10 cellular contexts compared by ENCODE assay signal in genomic region chr11:123082977-123083376, GRCh38. TPM values are rescaled to one million over a fixed set of nuclear protein-coding genes. Genes with fewer than 3 reads are reported as not detected.
DNase-seq lines count a peak whose midpoint lies in the region; ATAC-seq, FAIRE-seq and TF ChIP-seq lines count a peak whose summit lies in the region.
"Had no signal": no experiment of that assay in that cellular context is flagged by ENCODE, and none has a peak within 500 bp of the region (broad histone marks: within the 10 kb centered on the region; RNA-seq: fewer than 3 reads in every experiment).

No MANE protein-coding gene starts in this region.

- peaks cover 6 to 9% of the 10 kb centered on the region in 2 donors for H3K36me3 Mint-ChIP-seq in activated T-cell treated with anti-CD3 and anti-CD28 coated beads, Interleukin-2, amount 50 U/mL, for 72 hours (ENCODE audit: insufficient read depth in 2 of 2)
- peaks cover 4% of the 10 kb centered on the region for H3K36me3 Mint-ChIP-seq in activated T-helper 1 cell treated with anti-CD3 and anti-CD28 coated beads, Interleukin-12 subunit alpha, Interleukin-12 subunit beta, Interleukin-2, Interleukin-4 antibody, amounts not matched to agents 30 ng/mL and 10 ng/mL and 1 ng/mL, durations not matched to agents 14 hours and 24 hours and 36 hours (ENCODE audit: low read depth)
- no peaks in the 10 kb centered on the region for H3K36me3 Mint-ChIP-seq in stimulated activated effector memory CD8-positive, alpha-beta T cell treated with anti-CD3 and anti-CD28 coated beads, Interleukin-12 subunit alpha, Interleukin-12 subunit beta, amount 100 ng/mL, for 72 hours

- no peaks in the 10 kb centered on the region for H3K27me3 Mint-ChIP-seq in activated T-cell treated with anti-CD3 and anti-CD28 coated beads, Interleukin-2, amount 50 U/mL, for 72 hours (ENCODE audit: low read depth)
- no peaks in the 10 kb centered on the region for H3K27me3 Mint-ChIP-seq in activated T-helper 1 cell treated with anti-CD3 and anti-CD28 coated beads, Interleukin-12 subunit alpha, Interleukin-12 subunit beta, Interleukin-2, Interleukin-4 antibody, amounts not matched to agents 30 ng/mL and 10 ng/mL and 1 ng/mL, durations not matched to agents 14 hours and 24 hours and 36 hours (ENCODE audit: insufficient read depth)

- no peaks in the 10 kb centered on the region for H3K9me3 ChIP-seq in kidney (ENCODE audit: control insufficient read depth in 1 of 2, low read length in 2 of 2)

- no peak for ATAC-seq in activated T-cell treated with anti-CD3 and anti-CD28 coated beads, Interleukin-2, amount 50 U/mL, for 72 hours (replicated peaks in 1 of 2)
- ATAC-seq in left lobe of liver (peak; percentile 13), HG03354 (IDR thresholded peaks at IDR 0.05; ENCODE audit: poor library complexity, severe bottlenecking, unreplicated experiment) (no peak)
- no peak for ATAC-seq in stimulated activated effector memory CD8-positive, alpha-beta T cell treated with anti-CD3 and anti-CD28 coated beads, Interleukin-12 subunit alpha, Interleukin-12 subunit beta, amount 100 ng/mL, for 72 hours

- H3K27ac Mint-ChIP-seq in activated T-cell treated with anti-CD3 and anti-CD28 coated beads, Interleukin-2, amount 50 U/mL, for 72 hours: peak overlapping the region; percentile 95
- H3K27ac Mint-ChIP-seq in activated T-helper 1 cell treated with anti-CD3 and anti-CD28 coated beads, Interleukin-12 subunit alpha, Interleukin-12 subunit beta, Interleukin-2, Interleukin-4 antibody, amounts not matched to agents 30 ng/mL and 10 ng/mL and 1 ng/mL, durations not matched to agents 14 hours and 24 hours and 36 hours: peak overlapping the region; percentile 79
- peak overlapping the region; percentile 89 for H3K27ac Mint-ChIP-seq in stimulated activated effector memory CD8-positive, alpha-beta T cell treated with anti-CD3 and anti-CD28 coated beads, Interleukin-12 subunit alpha, Interleukin-12 subunit beta, amount 100 ng/mL, for 72 hours

- peaks cover 0 to 5% of the 10 kb centered on the region in 2 donors for H3K4me1 ChIP-seq in kidney (ENCODE audit: control insufficient read depth in 1 of 2, insufficient read depth in 1 of 2, low read depth in 1 of 2, low read length in 2 of 2)

- FAIRE-seq in kidney (lab: Jason Lieb, UNC): no peak

- no peaks in the 10 kb centered on the region for H3K36me3 ChIP-seq in kidney (ENCODE audit: control insufficient read depth in 1 of 2, insufficient read depth in 2 of 2, low read length in 2 of 2)

- peak overlapping the region in 1 of 2 donors; percentile 13 for H3K27ac ChIP-seq in kidney (ENCODE audit: low read depth in 2 of 2, low read length in 2 of 2)

- intact Hi-C loops in activated T-helper 1 cell treated with anti-CD3 and anti-CD28 coated beads, Interleukin-12 subunit alpha, Interleukin-12 subunit beta, Interleukin-2, Interleukin-4 antibody, amounts not matched to agents 30 ng/mL and 10 ng/mL and 1 ng/mL, durations not matched to agents 14 hours and 24 hours and 36 hours (cut with micrococcal nuclease): loop anchor here (1.0 to 2.0 kb wide), 3 partner anchors 13 to 300 kb away; no protein-coding TSS in a partner anchor
- intact Hi-C loops in kidney (cut with DNase I): no loop called here

- H3K4me3 ChIP-seq in kidney (ENCODE audit: low read length in 2 of 2): no peak overlapping the region
- H3K4me3 ChIP-seq: coronary artery had no signal

- no peaks in the 10 kb centered on the region for H3K9me3 Mint-ChIP-seq in activated T-cell treated with anti-CD3 and anti-CD28 coated beads, Interleukin-2, amount 50 U/mL, for 72 hours
- peaks cover 2% of the 10 kb centered on the region for H3K9me3 Mint-ChIP-seq in activated T-helper 1 cell treated with anti-CD3 and anti-CD28 coated beads, Interleukin-12 subunit alpha, Interleukin-12 subunit beta, Interleukin-2, Interleukin-4 antibody, amounts not matched to agents 30 ng/mL and 10 ng/mL and 1 ng/mL, durations not matched to agents 14 hours and 24 hours and 36 hours
- no peaks in the 10 kb centered on the region for H3K9me3 Mint-ChIP-seq in stimulated activated effector memory CD8-positive, alpha-beta T cell treated with anti-CD3 and anti-CD28 coated beads, Interleukin-12 subunit alpha, Interleukin-12 subunit beta, amount 100 ng/mL, for 72 hours

- peak overlapping the region; percentile 72 to 90 for H3K4me3 Mint-ChIP-seq in activated T-cell treated with anti-CD3 and anti-CD28 coated beads, Interleukin-2, amount 50 U/mL, for 72 hours
- H3K4me3 Mint-ChIP-seq in activated T-helper 1 cell treated with anti-CD3 and anti-CD28 coated beads, Interleukin-12 subunit alpha, Interleukin-12 subunit beta, Interleukin-2, Interleukin-4 antibody, amounts not matched to agents 30 ng/mL and 10 ng/mL and 1 ng/mL, durations not matched to agents 14 hours and 24 hours and 36 hours: peak overlapping the region; percentile 73
- H3K4me3 Mint-ChIP-seq in stimulated activated effector memory CD8-positive, alpha-beta T cell treated with anti-CD3 and anti-CD28 coated beads, Interleukin-12 subunit alpha, Interleukin-12 subunit beta, amount 100 ng/mL, for 72 hours: peak overlapping the region; percentile 57

- no peak for DNase-seq in activated T-cell treated with anti-CD3 and anti-CD28 coated beads, Interleukin-2, amount 50 U/mL, for 72 hours
- no peak for DNase-seq in activated T-cell treated with anti-CD3 and anti-CD28 coated beads for 4 hours
- DNase-seq in activated T-helper 1 cell treated with anti-CD3 and anti-CD28 coated beads, Interleukin-12 subunit alpha, Interleukin-12 subunit beta, Interleukin-2, Interleukin-4 antibody, amounts not matched to agents 30 ng/mL and 10 ng/mL and 1 ng/mL, durations not matched to agents 14 hours and 24 hours and 36 hours (ENCODE audit: low spot score): no peak
- DNase-seq in left lobe of liver (ENCODE audit: low spot score): no peak
- DNase-seq in stimulated activated effector memory CD8-positive, alpha-beta T cell treated with anti-CD3 and anti-CD28 coated beads, Interleukin-12 subunit alpha, Interleukin-12 subunit beta, amount 100 ng/mL, for 72 hours (ENCODE audit: low spot score in 2 of 2): no peak
- DNase-seq in kidney: no peak
- no peak for DNase-seq in HuH-7.5 (ENCODE audit: low spot score)
- DNase-seq: retina had no signal

- H3K4me1 Mint-ChIP-seq in activated T-cell treated with anti-CD3 and anti-CD28 coated beads, Interleukin-2, amount 50 U/mL, for 72 hours (ENCODE audit: low read depth): peaks cover 70% of the 10 kb centered on the region
- peaks cover 45% of the 10 kb centered on the region for H3K4me1 Mint-ChIP-seq in activated T-helper 1 cell treated with anti-CD3 and anti-CD28 coated beads, Interleukin-12 subunit alpha, Interleukin-12 subunit beta, Interleukin-2, Interleukin-4 antibody, amounts not matched to agents 30 ng/mL and 10 ng/mL and 1 ng/mL, durations not matched to agents 14 hours and 24 hours and 36 hours (ENCODE audit: low read depth)
- peaks cover 30% of the 10 kb centered on the region for H3K4me1 Mint-ChIP-seq in stimulated activated effector memory CD8-positive, alpha-beta T cell treated with anti-CD3 and anti-CD28 coated beads, Interleukin-12 subunit alpha, Interleukin-12 subunit beta, amount 100 ng/mL, for 72 hours

- H3K9ac ChIP-seq in kidney (ENCODE audit: low read length in 2 of 2): no peak overlapping the region

- TF ChIP-seq CTCF in kidney (IDR thresholded peaks at IDR 0.05; ENCODE audit: borderline replicate concordance, extremely low read depth, insufficient read depth): no peak

RNA-seq across cellular contexts. Expression of gene HSPA8, which starts 21.0 kb away (rescaled TPM):
- 1,000 to 10,000 TPM; 1,108 to 1,228 TPM for total RNA-seq in activated T-cell treated with anti-CD3 and anti-CD28 coated beads, Interleukin-2, amount 50 U/mL, for 72 hours
- total RNA-seq in activated T-helper 1 cell treated with anti-CD3 and anti-CD28 coated beads, Interleukin-12 subunit alpha, Interleukin-12 subunit beta, Interleukin-2, Interleukin-4 antibody, amounts not matched to agents 30 ng/mL and 10 ng/mL and 1 ng/mL, durations not matched to agents 14 hours and 24 hours and 36 hours: 4,132 and 4,214 TPM in 2 replicates
- 357 TPM for total RNA-seq in left lobe of liver
- total RNA-seq in kidney: 869 TPM
- 1,081 TPM for polyA plus RNA-seq in kidney (ENCODE audit: insufficient read depth, low read depth, low replicate concordance)
